ENCODE assay signal across 8 cellular contexts in the genomic region with DNA sequence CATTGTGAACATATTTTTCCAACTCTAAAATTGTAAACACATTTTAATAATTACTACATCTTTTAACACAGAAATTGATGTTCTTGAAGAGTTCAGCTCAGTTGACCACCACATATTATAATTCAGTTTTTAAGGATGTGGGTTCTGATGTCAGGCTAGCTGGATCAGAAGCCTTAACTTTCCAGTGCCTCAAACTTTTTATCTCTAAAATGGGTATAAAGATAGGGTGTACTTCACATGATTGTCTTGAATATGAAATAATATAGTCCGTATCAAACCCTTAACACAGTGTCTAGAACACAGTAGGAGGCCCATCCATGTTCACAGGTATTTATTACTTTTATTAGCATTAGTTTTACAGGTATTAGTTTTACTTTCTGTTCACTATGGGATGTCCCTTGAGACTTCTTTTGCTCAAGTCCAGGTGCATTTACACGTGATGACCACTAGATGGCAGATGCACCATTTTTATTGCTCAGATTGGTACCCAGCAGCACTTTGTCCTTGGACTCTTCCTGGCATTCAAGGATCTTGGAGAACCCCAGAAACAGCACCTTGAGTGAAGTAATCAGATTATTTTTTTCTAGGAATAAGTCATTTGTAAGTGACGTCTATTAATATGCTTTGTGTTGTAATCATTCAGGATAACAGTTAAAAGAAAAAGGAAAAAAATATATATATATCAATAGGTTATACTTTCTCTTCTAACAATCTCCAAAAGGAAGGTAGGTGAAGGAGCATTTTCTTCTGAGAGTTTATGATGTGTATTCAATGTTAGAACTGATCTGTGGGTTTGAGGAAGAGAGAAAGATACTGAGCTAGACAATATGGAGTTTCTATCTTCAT.
A peak's percentile ranks its signal among the peaks of the same experiment; 100 is the strongest.
DNase-seq lines count a peak whose midpoint lies in the region; ATAC-seq and TF ChIP-seq lines count a peak whose summit lies in the region.

No MANE protein-coding gene starts in this region.

- no peak overlapping the region for H3K27ac ChIP-seq in A673 (ENCODE audit: low read depth, low read length, poor library complexity, severe bottlenecking)
- no peak overlapping the region for H3K27ac ChIP-seq in esophagus muscularis mucosa (replicated peaks in 1 of 4)

- DNase-seq in A673 (ENCODE audit: low spot score) (peak; percentile 78), GM12864 (ENCODE audit: low read depth) (peak; percentile 39), HAP-1 (ENCODE audit: low spot score in 2 of 2) (peak; percentile 29 to 72), Kasumi-1 (lab: John Stamatoyannopoulos, UW) (peak; percentile 55 to 75), SHP77 (lab: John Stamatoyannopoulos, UW) (peak; percentile 29 to 42), esophagus muscularis mucosa (ENCODE audit: extremely low spot score) (no peak), natural killer cell (no peak), ureter (ENCODE audit: low spot score) (no peak)

- peaks cover 0 to 3% of the 10 kb centered on the region in 2 donors for H3K27me3 Mint-ChIP-seq in natural killer cell (ENCODE audit: low read depth in 2 of 2)

- TF ChIP-seq POLR2A in esophagus muscularis mucosa (IDR thresholded peaks at IDR 0.05; ENCODE audit: low read depth): no peak

- in situ Hi-C loops in HAP-1 (cut with MboI; ENCODE audit: low sequenced_read_pairs): no loop called here

- H3K4me1 Mint-ChIP-seq in natural killer cell: no peaks in the 10 kb centered on the region

- POLR2A ChIA-PET in A673 (lab: Charles Lee; ENCODE audit: low non-redundant PET): no interaction called here

- intact Hi-C loops in A673 (cut with micrococcal nuclease; ENCODE audit: unreplicated experiment): loop anchor here (10.0 kb wide), 2 partner anchors 350 to 1100 kb away; no protein-coding TSS in a partner anchor
- intact Hi-C loops in esophagus muscularis mucosa (cut with DNase I): loop anchor here (10.0 kb wide), 2 partner anchors 1390 to 1930 kb away; no protein-coding TSS in a partner anchor
- intact Hi-C loops in natural killer cell (cut with micrococcal nuclease): loop anchor here (1.0 to 2.0 kb wide), 2 partner anchors 1574 to 1631 kb away; no protein-coding TSS in a partner anchor

- H3K4me3 ChIP-seq in A673 (ENCODE audit: low read depth, low read length, poor library complexity, severe bottlenecking) (no peak overlapping the region), GM12864 (ENCODE audit: low read depth, low read length) (no peak overlapping the region), HAP-1 (no peak overlapping the region), esophagus muscularis mucosa (no peak overlapping the region)

- TF ChIP-seq CTCF in A673 (conservative IDR thresholded peaks at IDR 0.05; ENCODE audit: low read depth, low read length): peak; percentile 89
- TF ChIP-seq CTCF in GM12864 (IDR thresholded peaks at IDR 0.05; ENCODE audit: low read depth, low read length, missing control alignments): peak; percentile 80
- TF ChIP-seq CTCF in esophagus muscularis mucosa (IDR thresholded peaks at IDR 0.05): peak; percentile 82 to 95 (median 91)
- peak; percentile 93 for TF ChIP-seq CTCF in natural killer cell (IDR thresholded peaks at IDR 0.05)

- ATAC-seq in natural killer cell: peak; percentile 74 to 88 (median 82)

- peaks cover 3% of the 10 kb centered on the region for H3K4me1 ChIP-seq in A673 (ENCODE audit: insufficient read depth, low read length, poor library complexity, severe bottlenecking)
- H3K4me1 ChIP-seq in HAP-1: no peaks in the 10 kb centered on the region
- no peaks in the 10 kb centered on the region for H3K4me1 ChIP-seq in esophagus muscularis mucosa

- no TSS peak for BruUV-seq in A673 (replicated peaks; lab: Mats Ljungman, UMichigan)

- H3K9me3 ChIP-seq in A673 (ENCODE audit: low read depth, low read length, poor library complexity, severe bottlenecking): no peaks in the 10 kb centered on the region
- no peaks in the 10 kb centered on the region for H3K9me3 ChIP-seq in HAP-1
- H3K9me3 ChIP-seq in esophagus muscularis mucosa: no peaks in the 10 kb centered on the region

- H3K4me3 Mint-ChIP-seq in natural killer cell: no peak overlapping the region

- H3K36me3 Mint-ChIP-seq in natural killer cell: no peaks in the 10 kb centered on the region

- CTCF ChIA-PET in A673 (lab: Charles Lee): interaction anchor here (1.2 kb wide), 1 partner anchor 1573 kb away, joined by 3 read pairs; no protein-coding TSS in a partner anchor

- H3K27me3 ChIP-seq in A673 (replicated peaks; ENCODE audit: insufficient read depth, low read depth, low read length, poor library complexity) (no peaks in the 10 kb centered on the region), HAP-1 (ENCODE audit: low read depth) (no peaks in the 10 kb centered on the region), esophagus muscularis mucosa (no peaks in the 10 kb centered on the region)

- no peaks in the 10 kb centered on the region for H3K9me3 Mint-ChIP-seq in natural killer cell

- 21% methylated on average over 3 of the region's 3 CpGs for WGBS in esophagus muscularis mucosa

- no peak for TF ChIP-seq EP300 in esophagus muscularis mucosa (IDR thresholded peaks at IDR 0.05)

- H3K27ac Mint-ChIP-seq in natural killer cell: no peak overlapping the region

- H3K36me3 ChIP-seq in A673 (ENCODE audit: insufficient read depth, low read length, poor library complexity, severe bottlenecking) (no peaks in the 10 kb centered on the region), HAP-1 (replicated peaks) (no peaks in the 10 kb centered on the region), esophagus muscularis mucosa (no peaks in the 10 kb centered on the region)

Comparison
In these comparisons a context has a peak if more than half of its experiments do, and no peak if none do; other contexts are left out.
1. DNase-seq: peak in A673 (single experiment), GM12864 (single experiment), HAP-1 (2 of 2), Kasumi-1 (2 of 2) and SHP77 (2 of 2); none in esophagus muscularis mucosa (single experiment), natural killer cell (single experiment) and ureter (single experiment).
2. Peak in every context shown above with its lines, with median percentiles within 50 percentile points of each other: CTCF ChIP-seq.